18 cellular contexts compared by ENCODE assay signal in genomic region chrX:150253946-150254615, GRCh38.
"Had no signal": no experiment of that assay in that cellular context is flagged by ENCODE, and none has a peak within 500 bp of the region (broad histone marks: within the 10 kb centered on the region; RNA-seq: fewer than 3 reads in every experiment).

No MANE protein-coding gene starts in this region.

- H3K4me3 ChIP-seq: adrenal gland, mucosa of descending colon, sigmoid colon, upper lobe of left lung had no signal

- H3K27ac Mint-ChIP-seq: activated naive CD4-positive, alpha-beta T cell treated with anti-CD3 and anti-CD28 coated beads, Interleukin-2, amount 10 ng/mL, durations not matched to agents 7 days and 5 days; activated T-helper 2 cell treated with anti-CD3 and anti-CD28 coated beads, Interferon-gamma antibody, Interleukin-2, Interleukin-4, amounts not matched to agents 10 μg/mL and 5 μg/mL and 100 μg/mL, durations not matched to agents 14 hours and 24 hours and 36 hours; nephron progenitor cell; T-helper 1 cell treated with Interleukin-12 subunit alpha and Interleukin-12 subunit beta and Interleukin-4 antibody, amounts not matched to agents 30 μg/mL and 1 μg/mL, for 36 hours; WTC11 had no signal

- H3K9me3 ChIP-seq: adrenal gland, mucosa of descending colon, sigmoid colon, upper lobe of left lung had no signal

- ATAC-seq: esophagus mucosa, foreskin keratinocyte, mucosa of descending colon, WTC11 had no signal

- H3K9me3 Mint-ChIP-seq: activated naive CD4-positive, alpha-beta T cell treated with anti-CD3 and anti-CD28 coated beads, Interleukin-2, amount 10 ng/mL, durations not matched to agents 7 days and 5 days; activated T-helper 2 cell treated with anti-CD3 and anti-CD28 coated beads, Interferon-gamma antibody, Interleukin-2, Interleukin-4, amounts not matched to agents 10 μg/mL and 5 μg/mL and 100 μg/mL, durations not matched to agents 14 hours and 24 hours and 36 hours; T-helper 1 cell treated with Interleukin-12 subunit alpha and Interleukin-12 subunit beta and Interleukin-4 antibody, amounts not matched to agents 30 μg/mL and 1 μg/mL, for 36 hours; WTC11 had no signal

- H3K36me3 Mint-ChIP-seq: activated naive CD4-positive, alpha-beta T cell treated with anti-CD3 and anti-CD28 coated beads, Interleukin-2, amount 10 ng/mL, durations not matched to agents 7 days and 5 days; WTC11 had no signal

- H3K4me3 Mint-ChIP-seq: activated naive CD4-positive, alpha-beta T cell treated with anti-CD3 and anti-CD28 coated beads, Interleukin-2, amount 10 ng/mL, durations not matched to agents 7 days and 5 days; nephron progenitor cell; T-helper 1 cell treated with Interleukin-12 subunit alpha and Interleukin-12 subunit beta and Interleukin-4 antibody, amounts not matched to agents 30 μg/mL and 1 μg/mL, for 36 hours; WTC11 had no signal

- H3K4me1 ChIP-seq: adrenal gland, foreskin keratinocyte, sigmoid colon, upper lobe of left lung had no signal

- H3K36me3 ChIP-seq: adrenal gland, brain microvascular endothelial cell, sigmoid colon, upper lobe of left lung had no signal

- H3K27ac ChIP-seq: adrenal gland, brain microvascular endothelial cell, foreskin keratinocyte, sigmoid colon, upper lobe of left lung had no signal

- H3K27me3 ChIP-seq: adrenal gland, brain microvascular endothelial cell, foreskin keratinocyte, sigmoid colon, upper lobe of left lung had no signal

- DNase-seq: activated CD4-positive, alpha-beta T cell treated with anti-CD3 and anti-CD28 coated beads for 48 hours; activated naive CD4-positive, alpha-beta T cell treated with anti-CD3 and anti-CD28 coated beads, Interleukin-2, amount 10 ng/mL, durations not matched to agents 7 days and 5 days; activated T-cell treated with anti-CD3 and anti-CD28 coated beads for 4 hours; adrenal gland; brain microvascular endothelial cell; foreskin keratinocyte; head of caudate nucleus; mammary epithelial cell; mucosa of descending colon; nephron progenitor cell; sigmoid colon; stimulated activated CD4-positive, alpha-beta T cell treated with anti-CD3 and anti-CD28 coated beads, Interleukin-2, amount 100 ng/mL, for 48 hours; stimulated activated naive CD4-positive, alpha-beta T cell treated with Interleukin-2 at 50 U/mL for 16 hours; upper lobe of left lung had no signal
